Comparison of ENCODE assay signal across 14 cellular contexts in genomic region chr10:35639021-35639521, GRCh38. TPM values are rescaled to one million over a fixed set of nuclear protein-coding genes. Genes with fewer than 3 reads are reported as not detected.
DNase-seq lines count a peak whose midpoint lies in the region; TF ChIP-seq lines count a peak whose summit lies in the region.
"Had no signal": no experiment of that assay in that cellular context is flagged by ENCODE, and none has a peak within 500 bp of the region (broad histone marks: within the 10 kb centered on the region; RNA-seq: fewer than 3 reads in every experiment).

No MANE protein-coding gene starts in this region.

- peak overlapping the region in 4 of 5 experiments; percentile 67 to 87 (median 78) for H3K27ac Mint-ChIP-seq in brain
- no peak overlapping the region for H3K27ac Mint-ChIP-seq in activated CD4-positive, alpha-beta T cell treated with anti-CD3 and anti-CD28 coated beads, Interleukin-2, amount 10 ng/mL, durations not matched to agents 7 days and 5 days
- H3K27ac Mint-ChIP-seq: activated CD4-positive, alpha-beta T cell treated with anti-CD3 and anti-CD28 coated beads, Interleukin-2, amount 10 ng/mL, durations not matched to agents 24 days and 14 days had no signal

- peaks cover 51% of the 10 kb centered on the region for H3K27me3 ChIP-seq in HUES6 (ENCODE audit: control insufficient read depth, insufficient read depth, low read length)
- peaks cover 0 to 89% (median 22%) of the 10 kb centered on the region in 7 donors for H3K27me3 ChIP-seq in spleen (replicated peaks in 1 of 7)
- H3K27me3 ChIP-seq: SJSA1 had no signal

- H3K9me3 ChIP-seq in HUES6 (ENCODE audit: control insufficient read depth, insufficient read depth, low read depth, low read length), result no peaks in the 10 kb centered on the region
- H3K9me3 ChIP-seq in spleen, result no peaks in the 10 kb centered on the region
- H3K9me3 ChIP-seq: mucosa of descending colon had no signal

- DNase-seq in islet precursor cell (peak; percentile 79), spleen (no peak), COLO829 (ENCODE audit: low spot score) (no peak), G401 (ENCODE audit: low spot score) (no peak)
- no peak for DNase-seq in activated CD4-positive, alpha-beta T cell treated with anti-CD3 and anti-CD28 coated beads, Interleukin-2, amount 10 ng/mL, durations not matched to agents 7 days and 5 days
- DNase-seq: activated CD4-positive, alpha-beta T cell treated with anti-CD3 and anti-CD28 coated beads, Interleukin-2, amount 10 ng/mL, durations not matched to agents 24 days and 14 days; activated effector memory CD4-positive, alpha-beta T cell treated with Interleukin-2 at 50 U/mL for 16 hours; DMS79 treated with DMSO at 0.1 percent for 48 hours; foreskin melanocyte; NCI-H446 treated with DMSO at 0.1 percent for 48 hours had no signal

- H3K27ac ChIP-seq in HUES6 (ENCODE audit: low read depth, low read length), result no peak overlapping the region
- H3K27ac ChIP-seq in spleen, result peak overlapping the region in 2 of 8 donors; percentile 19 to 21
- H3K27ac ChIP-seq: SJSA1 had no signal

- no peak for TF ChIP-seq CTCF in brain (conservative IDR thresholded peaks at IDR 0.05)
- TF ChIP-seq CTCF in spleen (IDR thresholded peaks at IDR 0.05 in 8 of 11, conservative IDR thresholded peaks at IDR 0.05 in 3 of 11), result no peak

- H3K4me3 Mint-ChIP-seq in brain, result peak overlapping the region; percentile 78 to 93 (median 88)
- no peak overlapping the region for H3K4me3 Mint-ChIP-seq in activated CD4-positive, alpha-beta T cell treated with anti-CD3 and anti-CD28 coated beads, Interleukin-2, amount 10 ng/mL, durations not matched to agents 7 days and 5 days

- in situ Hi-C loops in G401 (cut with HindIII; ENCODE audit: low sequenced_read_pairs), result no loop called here

- POLR2A ChIA-PET in activated CD4-positive, alpha-beta T cell treated with anti-CD3 and anti-CD28 coated beads, Interleukin-2, amount 10 ng/mL, durations not matched to agents 7 days and 5 days (lab: Charles Lee), result no interaction called here

- intact Hi-C loops in spleen (cut with DNase I; ENCODE audit: low total_unique reads), result loop anchor here (5.0 to 10.0 kb wide), 2 partner anchors 1138 to 1246 kb away; no protein-coding TSS in a partner anchor

- H3K36me3 ChIP-seq in HUES6 (ENCODE audit: control insufficient read depth, insufficient read depth, low read length) (no peaks in the 10 kb centered on the region), spleen (no peaks in the 10 kb centered on the region)

- H3K9me3 Mint-ChIP-seq in brain, result peaks cover 0 to 2% (median 0%) of the 10 kb centered on the region in 5 experiments
- no peaks in the 10 kb centered on the region for H3K9me3 Mint-ChIP-seq in activated CD4-positive, alpha-beta T cell treated with anti-CD3 and anti-CD28 coated beads, Interleukin-2, amount 10 ng/mL, durations not matched to agents 7 days and 5 days
- H3K9me3 Mint-ChIP-seq: activated CD4-positive, alpha-beta T cell treated with anti-CD3 and anti-CD28 coated beads, Interleukin-2, amount 10 ng/mL, durations not matched to agents 24 days and 14 days had no signal

- whole genome bisulfite sequencing in spleen, 5 donors, result 25 to 45% (median 39%) methylated on average over 13 to 36 of the region's 36 CpGs

- peaks cover 43% of the 10 kb centered on the region for H3K4me1 Mint-ChIP-seq in brain
- peaks cover 24% of the 10 kb centered on the region for H3K4me1 Mint-ChIP-seq in activated CD4-positive, alpha-beta T cell treated with anti-CD3 and anti-CD28 coated beads, Interleukin-2, amount 10 ng/mL, durations not matched to agents 7 days and 5 days

- H3K9ac ChIP-seq in HUES6 (ENCODE audit: low read length), result peak overlapping the region; percentile 78

- no peak for TF ChIP-seq POLR2A in spleen (IDR thresholded peaks at IDR 0.05)

- H3K4me1 ChIP-seq in HUES6 (ENCODE audit: control insufficient read depth, insufficient read depth, low read length), result peaks cover 22% of the 10 kb centered on the region
- H3K4me1 ChIP-seq in spleen, result peaks cover 7 to 78% (median 54%) of the 10 kb centered on the region in 6 donors

- H3K4me3 ChIP-seq in HUES6 (ENCODE audit: low read depth, low read length), result peak overlapping the region; percentile 60
- H3K4me3 ChIP-seq in spleen, result peak overlapping the region in 7 of 8 donors; percentile 13 to 94 (median 29)
- H3K4me3 ChIP-seq: mucosa of descending colon, SJSA1 had no signal

- no peaks in the 10 kb centered on the region for H3K36me3 Mint-ChIP-seq in brain
- no peaks in the 10 kb centered on the region for H3K36me3 Mint-ChIP-seq in activated CD4-positive, alpha-beta T cell treated with anti-CD3 and anti-CD28 coated beads, Interleukin-2, amount 10 ng/mL, durations not matched to agents 7 days and 5 days (ENCODE audit: low read depth)

- CTCF ChIA-PET in activated CD4-positive, alpha-beta T cell treated with anti-CD3 and anti-CD28 coated beads, Interleukin-2, amount 10 ng/mL, durations not matched to agents 7 days and 5 days (lab: Charles Lee), result no interaction called here

- H3K27me3 Mint-ChIP-seq in brain, result peaks cover 19% of the 10 kb centered on the region
- H3K27me3 Mint-ChIP-seq in activated CD4-positive, alpha-beta T cell treated with anti-CD3 and anti-CD28 coated beads, Interleukin-2, amount 10 ng/mL, durations not matched to agents 7 days and 5 days, result peaks cover 63% of the 10 kb centered on the region

RNA-seq across cellular contexts. Expression of gene FZD8, which starts 3.0 kb away (rescaled TPM):
- polyA plus RNA-seq in brain (ENCODE audit: insufficient read depth, low read depth, low replicate concordance) (14.8 TPM), spleen (1 to 10 TPM in 2 of 3 donors, under 1 TPM in 1; 0.93 to 4.1 (median 1.5) TPM)
- 10 to 100 TPM in 6 of 7 donors, 1 to 10 TPM in 1; 8.0 to 37.6 (median 19.9) TPM for total RNA-seq in spleen
- total RNA-seq in activated CD4-positive, alpha-beta T cell treated with anti-CD3 and anti-CD28 coated beads, Interleukin-2, amount 10 ng/mL, durations not matched to agents 7 days and 5 days, result under 1 TPM; 0.15 to 0.22 TPM
- 0.14 and 0.18 TPM in 2 replicates for total RNA-seq in G401 (2014; rRNA removed; shearing (Covaris generic))

RNA-seq across cellular contexts. Expression of gene GJD4, which starts 33.9 kb away (rescaled TPM):
- polyA plus RNA-seq in brain (ENCODE audit: insufficient read depth, low read depth, low replicate concordance) (not detected), spleen (under 1 TPM in 2 of 3 donors, not detected in 1; 0.03 to 0.10 TPM)
- not detected for total RNA-seq in spleen
- not detected for total RNA-seq in activated CD4-positive, alpha-beta T cell treated with anti-CD3 and anti-CD28 coated beads, Interleukin-2, amount 10 ng/mL, durations not matched to agents 7 days and 5 days
- not detected in 2 replicates for total RNA-seq in G401 (2014; rRNA removed; shearing (Covaris generic))
- total RNA-seq: activated CD4-positive, alpha-beta T cell treated with anti-CD3 and anti-CD28 coated beads, Interleukin-2, amount 10 ng/mL, durations not matched to agents 24 days and 14 days; mucosa of descending colon had no signal
